Comparison of ENCODE assay signal across 8 cellular contexts in genomic region chr19:16143399-16144215, GRCh38. TPM values are rescaled to one million over a fixed set of nuclear protein-coding genes. Genes with fewer than 3 reads are reported as not detected.
DNase-seq lines count a peak whose midpoint lies in the region; ATAC-seq and TF ChIP-seq lines count a peak whose summit lies in the region.

A gene with protein sequence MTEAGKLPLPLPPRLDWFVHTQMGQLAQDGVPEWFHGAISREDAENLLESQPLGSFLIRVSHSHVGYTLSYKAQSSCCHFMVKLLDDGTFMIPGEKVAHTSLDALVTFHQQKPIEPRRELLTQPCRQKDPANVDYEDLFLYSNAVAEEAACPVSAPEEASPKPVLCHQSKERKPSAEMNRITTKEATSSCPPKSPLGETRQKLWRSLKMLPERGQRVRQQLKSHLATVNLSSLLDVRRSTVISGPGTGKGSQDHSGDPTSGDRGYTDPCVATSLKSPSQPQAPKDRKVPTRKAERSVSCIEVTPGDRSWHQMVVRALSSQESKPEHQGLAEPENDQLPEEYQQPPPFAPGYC (plus strand): TSS chr19:16143685. CDS start chr19:16148751, 5,066 bp downstream.

- CTCF ChIA-PET in OCI-LY7 (lab: Charles Lee; ENCODE audit: unreplicated experiment), result interaction anchor here (0.6 kb wide), 1 partner anchor 39 kb away, joined by 3 read pairs; no protein-coding TSS in a partner anchor

- intact Hi-C loops in OCI-LY7 (cut with micrococcal nuclease; ENCODE audit: unreplicated experiment), result loop anchor here (1.0 to 2.0 kb wide), 2 partner anchors 25 to 33 kb away; partner anchors contain the start of gene RAB8A
- intact Hi-C loops in activated T-helper 1 cell treated with anti-CD3 and anti-CD28 coated beads, Interleukin-12 subunit alpha, Interleukin-12 subunit beta, Interleukin-2, Interleukin-4 antibody, amounts not matched to agents 30 ng/mL and 10 ng/mL and 1 ng/mL, durations not matched to agents 14 hours and 24 hours and 36 hours (cut with micrococcal nuclease), result loop anchor here (1.0 to 2.0 kb wide), 4 partner anchors 17 to 41 kb away; partner anchors contain the start of genes FAM32A and RAB8A

- DNase-seq in OCI-LY7 (ENCODE audit: low spot score), result peak; percentile 97
- DNase-seq in activated T-helper 1 cell treated with anti-CD3 and anti-CD28 coated beads, Interleukin-12 subunit alpha, Interleukin-12 subunit beta, Interleukin-2, Interleukin-4 antibody, amounts not matched to agents 30 ng/mL and 10 ng/mL and 1 ng/mL, durations not matched to agents 14 hours and 24 hours and 36 hours (ENCODE audit: low spot score), result peak; percentile 78
- DNase-seq in left kidney (ENCODE audit: low read depth, low spot score), result peak; percentile 26
- peak; percentile 47 to 72 for DNase-seq in stimulated activated CD8-positive, alpha-beta memory T cell treated with anti-CD3 and anti-CD28 coated beads, Interleukin-7, amount 100 ng/mL, for 48 hours (ENCODE audit: extremely low read depth in 1 of 2, low read depth in 1 of 2)
- DNase-seq in NCI-H1694 treated with DMSO at 0.1 percent for 48 hours (lab: John Stamatoyannopoulos, UW), result no peak
- DNase-seq in endothelial cell (ENCODE audit: low spot score), result no peak

- H3K4me2 ChIP-seq in OCI-LY7 (ENCODE audit: low read length), result peak within 1 kb of the TSS; percentile 99

- peaks cover 14% of the 10 kb centered on the region for H3K36me3 Mint-ChIP-seq in activated T-helper 1 cell treated with anti-CD3 and anti-CD28 coated beads, Interleukin-12 subunit alpha, Interleukin-12 subunit beta, Interleukin-2, Interleukin-4 antibody, amounts not matched to agents 30 ng/mL and 10 ng/mL and 1 ng/mL, durations not matched to agents 14 hours and 24 hours and 36 hours (ENCODE audit: low read depth)
- H3K36me3 Mint-ChIP-seq in endothelial cell (ENCODE audit: low read depth, unreplicated experiment), result no peaks in the 10 kb centered on the region

- no peaks in the 10 kb centered on the region for H3K9me3 Mint-ChIP-seq in activated T-helper 1 cell treated with anti-CD3 and anti-CD28 coated beads, Interleukin-12 subunit alpha, Interleukin-12 subunit beta, Interleukin-2, Interleukin-4 antibody, amounts not matched to agents 30 ng/mL and 10 ng/mL and 1 ng/mL, durations not matched to agents 14 hours and 24 hours and 36 hours
- no peaks in the 10 kb centered on the region for H3K9me3 Mint-ChIP-seq in endothelial cell (ENCODE audit: unreplicated experiment)

- POLR2A ChIA-PET in OCI-LY7 (lab: Charles Lee), result interaction anchor here (0.6 to 2.5 kb wide), 12 partner anchors 9 to 725 kb away, joined by 3 to 16 read pairs (median 4); partner anchors contain the start of genes AKAP8L, FAM32A and TPM4

- ATAC-seq in GM18517 (IDR thresholded peaks at IDR 0.05; ENCODE audit: unreplicated experiment) (peak; percentile 50), HG02981 (IDR thresholded peaks at IDR 0.05; ENCODE audit: unreplicated experiment) (peak; percentile 52)

- H3K9me3 ChIP-seq in OCI-LY7 (ENCODE audit: low read length), result no peaks in the 10 kb centered on the region

- peaks cover 22% of the 10 kb centered on the region for H3K36me3 ChIP-seq in OCI-LY7 (ENCODE audit: insufficient read depth, low read length)

- H3K4me3 Mint-ChIP-seq in activated T-helper 1 cell treated with anti-CD3 and anti-CD28 coated beads, Interleukin-12 subunit alpha, Interleukin-12 subunit beta, Interleukin-2, Interleukin-4 antibody, amounts not matched to agents 30 ng/mL and 10 ng/mL and 1 ng/mL, durations not matched to agents 14 hours and 24 hours and 36 hours, result peak within 1 kb of the TSS; percentile 98
- no peak within 1 kb of the TSS for H3K4me3 Mint-ChIP-seq in endothelial cell (ENCODE audit: unreplicated experiment)

- peaks cover 51% of the 10 kb centered on the region for H3K4me1 Mint-ChIP-seq in activated T-helper 1 cell treated with anti-CD3 and anti-CD28 coated beads, Interleukin-12 subunit alpha, Interleukin-12 subunit beta, Interleukin-2, Interleukin-4 antibody, amounts not matched to agents 30 ng/mL and 10 ng/mL and 1 ng/mL, durations not matched to agents 14 hours and 24 hours and 36 hours (ENCODE audit: low read depth)
- H3K4me1 Mint-ChIP-seq in endothelial cell (ENCODE audit: unreplicated experiment), result peaks cover 4% of the 10 kb centered on the region

- H3K27me3 Mint-ChIP-seq in activated T-helper 1 cell treated with anti-CD3 and anti-CD28 coated beads, Interleukin-12 subunit alpha, Interleukin-12 subunit beta, Interleukin-2, Interleukin-4 antibody, amounts not matched to agents 30 ng/mL and 10 ng/mL and 1 ng/mL, durations not matched to agents 14 hours and 24 hours and 36 hours (ENCODE audit: insufficient read depth), result no peaks in the 10 kb centered on the region
- H3K27me3 Mint-ChIP-seq in endothelial cell (ENCODE audit: unreplicated experiment), result peaks cover 3% of the 10 kb centered on the region

- H3K27ac Mint-ChIP-seq in activated T-helper 1 cell treated with anti-CD3 and anti-CD28 coated beads, Interleukin-12 subunit alpha, Interleukin-12 subunit beta, Interleukin-2, Interleukin-4 antibody, amounts not matched to agents 30 ng/mL and 10 ng/mL and 1 ng/mL, durations not matched to agents 14 hours and 24 hours and 36 hours, result peak within 1 kb of the TSS; percentile 97
- no peak within 1 kb of the TSS for H3K27ac Mint-ChIP-seq in endothelial cell (ENCODE audit: unreplicated experiment)

- H3K27ac ChIP-seq in OCI-LY7 (ENCODE audit: low read depth, low read length, poor library complexity, severe bottlenecking), result peak within 1 kb of the TSS; percentile 81

- H3K9me2 ChIP-seq in OCI-LY7 (ENCODE audit: insufficient read depth, low read length), result no peaks in the 10 kb centered on the region

- peak within 1 kb of the TSS; percentile 4; the same call in 1 of the 2 replicates for H2AFZ ChIP-seq in OCI-LY7 (ENCODE audit: low read length)

- no peaks in the 10 kb centered on the region for H4K20me1 ChIP-seq in OCI-LY7 (ENCODE audit: insufficient read depth, low read length)

- no peak for TF ChIP-seq CTCF in OCI-LY7 (conservative IDR thresholded peaks at IDR 0.05; ENCODE audit: low read length)
- TF ChIP-seq CTCF in endothelial cell (IDR thresholded peaks at IDR 0.05; ENCODE audit: unreplicated experiment), result no peak

- peaks cover 46% of the 10 kb centered on the region for H3K79me2 ChIP-seq in OCI-LY7 (ENCODE audit: insufficient read depth, low read depth, low read length)

- H3K4me3 ChIP-seq in OCI-LY7 (ENCODE audit: low read depth, low read length, poor library complexity, severe bottlenecking), result peak within 1 kb of the TSS; percentile 76

- no TSS peak for BruUV-seq in OCI-LY7 (replicated peaks; lab: Mats Ljungman, UMichigan)

- H3K4me1 ChIP-seq in OCI-LY7 (ENCODE audit: insufficient read depth, low read length, poor library complexity, severe bottlenecking), result peaks cover 70% of the 10 kb centered on the region

RNA-seq across cellular contexts. Expression of the gene that starts here (rescaled TPM):
- 52.4 and 57.6 TPM in 2 replicates for total RNA-seq in OCI-LY7 (2014; rRNA removed; shearing (Covaris generic))
- total RNA-seq in OCI-LY7 (2022), result 70.4 and 79.0 TPM in 2 replicates
- 32.0 and 35.2 TPM in 2 replicates for total RNA-seq in activated T-helper 1 cell treated with anti-CD3 and anti-CD28 coated beads, Interleukin-12 subunit alpha, Interleukin-12 subunit beta, Interleukin-2, Interleukin-4 antibody, amounts not matched to agents 30 ng/mL and 10 ng/mL and 1 ng/mL, durations not matched to agents 14 hours and 24 hours and 36 hours
- not detected for total RNA-seq in endothelial cell (ENCODE audit: unreplicated experiment)

Comparison
In these comparisons a context has a peak if more than half of its experiments do, and no peak if none do; other contexts are left out.
1. RNA of the gene that starts here (total RNA-seq): 52.4 to 79.0 TPM in OCI-LY7 and 32.0 to 35.2 TPM in activated T-helper 1 cell treated with anti-CD3 and anti-CD28 coated beads, Interleukin-12 subunit alpha, Interleukin-12 subunit beta, Interleukin-2, Interleukin-4 antibody, amounts not matched to agents 30 ng/mL and 10 ng/mL and 1 ng/mL, durations not matched to agents 14 hours and 24 hours and 36 hours; not detected in endothelial cell (single experiment); every median in the first group is over 10 times any median in the second.
2. DNase-seq: peak in OCI-LY7 (single experiment), activated T-helper 1 cell treated with anti-CD3 and anti-CD28 coated beads, Interleukin-12 subunit alpha, Interleukin-12 subunit beta, Interleukin-2, Interleukin-4 antibody, amounts not matched to agents 30 ng/mL and 10 ng/mL and 1 ng/mL, durations not matched to agents 14 hours and 24 hours and 36 hours (single experiment), left kidney (single experiment) and stimulated activated CD8-positive, alpha-beta memory T cell treated with anti-CD3 and anti-CD28 coated beads, Interleukin-7, amount 100 ng/mL, for 48 hours (2 of 2); none in NCI-H1694 treated with DMSO at 0.1 percent for 48 hours (single experiment) and endothelial cell (single experiment).